Comparison of ENCODE assay signal across 31 cellular contexts in genomic region chr11:104104201-104104600, GRCh38. TPM values are rescaled to one million over a fixed set of nuclear protein-coding genes. Genes with fewer than 3 reads are reported as not detected.
"Had no signal": no experiment of that assay in that cellular context is flagged by ENCODE, and none has a peak within 500 bp of the region (broad histone marks: within the 10 kb centered on the region; RNA-seq: fewer than 3 reads in every experiment).

No MANE protein-coding gene starts in this region.

- H3K27me3 ChIP-seq: ascending aorta, cardiac muscle cell, colonic mucosa had no signal

- H3K36me3 ChIP-seq: ascending aorta, cardiac muscle cell, colonic mucosa had no signal

- DNase-seq: activated B cell treated with CpG ODN at 0.5 μM for 24 hours; activated CD4-positive, alpha-beta memory T cell treated with anti-CD3 and anti-CD28 coated beads for 36 hours; activated CD4-positive, alpha-beta T cell treated with anti-CD3 and anti-CD28 coated beads for 1 hour; activated CD4-positive, alpha-beta T cell treated with anti-CD3 and anti-CD28 coated beads for 36 hours; activated CD4-positive, alpha-beta T cell treated with anti-CD3 and anti-CD28 coated beads for 48 hours; activated CD4-positive, alpha-beta T cell treated with anti-CD3 and anti-CD28 coated beads, Interleukin-2, amount 10 ng/mL, durations not matched to agents 7 days and 5 days; activated CD8-positive, alpha-beta memory T cell treated with anti-CD3 and anti-CD28 coated beads for 24 hours; activated CD8-positive, alpha-beta memory T cell treated with anti-CD3 and anti-CD28 coated beads, Interleukin-2, amount 10 ng/mL, durations not matched to agents 7 days and 5 days; activated CD8-positive, alpha-beta memory T cell treated with anti-CD3 and anti-CD28 coated beads, Interleukin-2, amount 50 U/mL, for 48 hours; activated CD8-positive, alpha-beta T cell treated with anti-CD3 and anti-CD28 coated beads, Interleukin-2, amount 10 ng/mL, durations not matched to agents 7 days and 5 days; activated effector memory CD4-positive, alpha-beta T cell treated with Interleukin-2 at 50 U/mL for 16 hours; activated gamma-delta T cell; activated naive CD4-positive, alpha-beta T cell treated with anti-CD3 and anti-CD28 coated beads, Interleukin-2, amount 10 ng/mL, durations not matched to agents 7 days and 5 days; activated naive CD4-positive, alpha-beta T cell treated with Interleukin-2 at 50 U/mL for 16 hours; activated naive CD8-positive, alpha-beta T cell treated with anti-CD3 and anti-CD28 coated beads, Interleukin-2, amount 10 ng/mL, durations not matched to agents 7 days and 5 days; activated naive CD8-positive, alpha-beta T cell treated with anti-CD3 and anti-CD28 coated beads, Interleukin-2, amount 50 U/mL, for 24 hours; activated T-cell treated with anti-CD3 and anti-CD28 coated beads, Interleukin-2, amount 50 U/mL, for 24 hours; activated T-cell treated with anti-CD3 and anti-CD28 coated beads, Interleukin-2, amount 50 U/mL, for 48 hours; amygdala; anterior cingulate cortex; caudate nucleus; cerebellar nuclear complex; colonic mucosa; cortex of kidney; T-helper 2 cell; T-helper 9 cell had no signal

- H3K27ac ChIP-seq: colonic mucosa, VCaP had no signal

- ATAC-seq: activated CD4-positive, alpha-beta T cell treated with anti-CD3 and anti-CD28 coated beads for 36 hours; activated CD4-positive, CD25-positive, alpha-beta regulatory T cell treated with anti-CD3 and anti-CD28 coated beads, Interleukin-2, amount 50 U/mL, for 24 hours; activated CD8-positive, alpha-beta memory T cell treated with anti-CD3 and anti-CD28 coated beads, Interleukin-2, amount 10 ng/mL, durations not matched to agents 7 days and 5 days; activated CD8-positive, alpha-beta T cell treated with anti-CD3 and anti-CD28 coated beads, Interleukin-2, amount 10 ng/mL, durations not matched to agents 7 days and 5 days; activated naive CD8-positive, alpha-beta T cell treated with anti-CD3 and anti-CD28 coated beads, Interleukin-2, amount 50 U/mL, for 24 hours had no signal

- H3K9me3 ChIP-seq: ascending aorta, colonic mucosa had no signal

- H3K4me1 ChIP-seq: colonic mucosa had no signal

- H3K4me3 ChIP-seq: ascending aorta, cardiac muscle cell, colonic mucosa had no signal

RNA-seq across cellular contexts. Expression of gene PDGFD, which starts 59.7 kb away (rescaled TPM):
- total RNA-seq: activated CD4-positive, alpha-beta memory T cell treated with anti-CD3 and anti-CD28 coated beads for 36 hours; activated CD4-positive, alpha-beta T cell treated with anti-CD3 and anti-CD28 coated beads for 36 hours; activated CD4-positive, alpha-beta T cell treated with anti-CD3 and anti-CD28 coated beads, Interleukin-2, amount 10 ng/mL, durations not matched to agents 7 days and 5 days; activated T-helper 2 cell treated with anti-CD3 and anti-CD28 coated beads, Interferon-gamma antibody, Interleukin-2, Interleukin-4, amounts not matched to agents 10 μg/mL and 5 μg/mL and 100 μg/mL, durations not matched to agents 14 hours and 24 hours and 36 hours had no signal
